26 cellular contexts compared by ENCODE assay signal in genomic region chr7:54680377-54681005, GRCh38.
"Had no signal": no experiment of that assay in that cellular context is flagged by ENCODE, and none has a peak within 500 bp of the region (broad histone marks: within the 10 kb centered on the region; RNA-seq: fewer than 3 reads in every experiment).

No MANE protein-coding gene starts in this region.

- H3K36me3 Mint-ChIP-seq: memory B cell; natural killer cell; stimulated activated effector memory CD8-positive, alpha-beta T cell treated with anti-CD3 and anti-CD28 coated beads, Interleukin-12 subunit alpha, Interleukin-12 subunit beta, amount 100 ng/mL, for 72 hours; type B pancreatic cell had no signal

- H3K27ac ChIP-seq: colonic mucosa, esophagus squamous epithelium, heart right ventricle, neutrophil, pancreas, sigmoid colon, stomach, thyroid gland had no signal

- H3K4me1 ChIP-seq: colonic mucosa, esophagus squamous epithelium, heart right ventricle, pancreas, sigmoid colon, stomach, thyroid gland had no signal

- H3K27me3 Mint-ChIP-seq: central memory CD8-positive, alpha-beta T cell; dendritic cell treated with granulocyte-macrophage colony-stimulating factor and Interleukin-4, amounts not matched to agents 40 ng/mL and 50 ng/mL, for 4 days had no signal

- ATAC-seq: heart right ventricle; left lobe of liver; natural killer cell; pancreas; stimulated activated effector memory CD8-positive, alpha-beta T cell treated with anti-CD3 and anti-CD28 coated beads, Interleukin-12 subunit alpha, Interleukin-12 subunit beta, amount 100 ng/mL, for 72 hours had no signal

- H3K4me3 ChIP-seq: colonic mucosa, esophagus squamous epithelium, heart right ventricle, lung, pancreas, sigmoid colon, stomach, thyroid gland had no signal

- H3K27ac Mint-ChIP-seq: dendritic cell treated with granulocyte-macrophage colony-stimulating factor and Interleukin-4, amounts not matched to agents 40 ng/mL and 50 ng/mL, for 4 days; memory B cell; natural killer cell; progenitor cell of endocrine pancreas; stimulated activated effector memory CD8-positive, alpha-beta T cell treated with anti-CD3 and anti-CD28 coated beads, Interleukin-12 subunit alpha, Interleukin-12 subunit beta, amount 100 ng/mL, for 72 hours; type B pancreatic cell had no signal

- DNase-seq: colonic mucosa; effector memory CD4-positive, alpha-beta T cell; erythroblast; esophagus squamous epithelium; foreskin melanocyte; glutamatergic neuron; heart right ventricle; hippocampal formation; kidney; natural killer cell; pancreas; sigmoid colon; stimulated activated CD4-positive, alpha-beta T cell treated with anti-CD3 and anti-CD28 coated beads, Interleukin-2, amount 100 ng/mL, for 24 hours; stimulated activated CD4-positive, alpha-beta T cell treated with anti-CD3 and anti-CD28 coated beads, Interleukin-4, amount 100 ng/mL, for 24 hours; stimulated activated naive CD4-positive, alpha-beta T cell treated with Interleukin-2 at 50 U/mL for 16 hours; stomach; thyroid gland had no signal

- H3K9me3 ChIP-seq: colonic mucosa, esophagus squamous epithelium, neutrophil, pancreas, sigmoid colon, stomach, thyroid gland had no signal

- H3K4me3 Mint-ChIP-seq: central memory CD8-positive, alpha-beta T cell; dendritic cell treated with granulocyte-macrophage colony-stimulating factor and Interleukin-4, amounts not matched to agents 40 ng/mL and 50 ng/mL, for 4 days; memory B cell; natural killer cell; stimulated activated effector memory CD8-positive, alpha-beta T cell treated with anti-CD3 and anti-CD28 coated beads, Interleukin-12 subunit alpha, Interleukin-12 subunit beta, amount 100 ng/mL, for 72 hours; type B pancreatic cell had no signal

- H3K4me1 Mint-ChIP-seq: central memory CD8-positive, alpha-beta T cell; memory B cell; natural killer cell; stimulated activated effector memory CD8-positive, alpha-beta T cell treated with anti-CD3 and anti-CD28 coated beads, Interleukin-12 subunit alpha, Interleukin-12 subunit beta, amount 100 ng/mL, for 72 hours had no signal

- H3K36me3 ChIP-seq: colonic mucosa, esophagus squamous epithelium, heart right ventricle, neutrophil, pancreas, sigmoid colon, stomach, thyroid gland had no signal

- H3K9me3 Mint-ChIP-seq: dendritic cell treated with granulocyte-macrophage colony-stimulating factor and Interleukin-4, amounts not matched to agents 40 ng/mL and 50 ng/mL, for 4 days; type B pancreatic cell had no signal

- H3K27me3 ChIP-seq: colonic mucosa, esophagus squamous epithelium, neutrophil, sigmoid colon, stomach, thyroid gland had no signal
